1 cellular context compared by ENCODE assay signal in the genomic region with DNA sequence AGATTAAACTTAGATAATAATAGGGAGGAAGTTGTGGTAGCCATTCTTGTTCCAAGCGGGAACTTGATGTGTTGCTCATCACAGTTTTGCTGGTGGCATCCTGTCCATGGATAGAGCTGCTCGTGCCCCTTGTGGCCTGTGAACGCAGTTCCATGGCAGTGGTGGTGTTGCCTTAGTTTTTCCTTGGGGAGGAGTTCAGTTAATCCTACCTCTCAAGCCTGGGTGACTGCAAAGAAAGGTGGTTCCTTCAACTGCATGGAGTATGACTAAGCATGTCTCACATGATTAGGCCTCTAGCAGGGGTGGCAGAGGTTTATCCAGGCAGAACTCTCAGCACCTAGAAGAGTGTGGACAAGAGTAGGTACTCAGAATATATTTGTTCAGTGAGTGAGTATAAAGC.
TF ChIP-seq lines count a peak whose summit lies in the region.

No MANE protein-coding gene starts in this region.

TF ChIP-seq in SK-N-SH treated with all-trans-retinoic acid at 6 μM for 48 hours, 23 proteins besides CTCF, POLR2A, EP300 and RAD21 (continued from another document):
- no peak for TF ChIP-seq BACH2 (CRISPR knock-in tag; IDR thresholded peaks at IDR 0.05; ENCODE audit: borderline replicate concordance)
- no peak for TF ChIP-seq ZFP30 (CRISPR knock-in tag; IDR thresholded peaks at IDR 0.05)
- no peak for TF ChIP-seq OSR1 (CRISPR knock-in tag; IDR thresholded peaks at IDR 0.05)
- no peak for TF ChIP-seq ZNF8 (CRISPR knock-in tag; IDR thresholded peaks at IDR 0.05)
